In genomic region chr4:41326776-41327175, GRCh38 we compare ENCODE assay signal across 32 cellular contexts.
"Had no signal": no experiment of that assay in that cellular context is flagged by ENCODE, and none has a peak within 500 bp of the region (broad histone marks: within the 10 kb centered on the region; RNA-seq: fewer than 3 reads in every experiment).

No MANE protein-coding gene starts in this region.

- H3K4me3 ChIP-seq: ovary, psoas muscle, skin epidermis, smooth muscle cell, spleen, suprapubic skin, thoracic aorta, thyroid gland, tibial nerve, upper lobe of right lung, uterus had no signal

- H3K36me3 ChIP-seq: neural progenitor cell, ovary, spleen, suprapubic skin, thoracic aorta, thyroid gland, tibial nerve, upper lobe of right lung, uterus had no signal

- H3K9me3 ChIP-seq: ovary, psoas muscle, spleen, suprapubic skin, thoracic aorta, thyroid gland, tibial nerve, upper lobe of right lung, uterus had no signal

- H3K4me3 Mint-ChIP-seq: naive thymus-derived CD4-positive, alpha-beta T cell; natural killer cell; nephron; neural progenitor cell; stimulated activated memory B cell treated with anti-CD40 and anti-IgM and Interleukin-4, amounts not matched to agents 10 μg/mL and 1 μg/mL and 100 μg/mL, for 72 hours; stimulated activated naive CD8-positive, alpha-beta T cell treated with anti-CD3 and anti-CD28 coated beads, Interleukin-15, amount 100 ng/mL, for 72 hours had no signal

- ATAC-seq: naive thymus-derived CD4-positive, alpha-beta T cell; natural killer cell; psoas muscle; right cardiac atrium; sciatic nerve; stimulated activated naive CD8-positive, alpha-beta T cell treated with anti-CD3 and anti-CD28 coated beads, Interleukin-15, amount 100 ng/mL, for 72 hours; stimulated activated naive CD8-positive, alpha-beta T cell treated with anti-CD3 and anti-CD28 coated beads, Interleukin-15, Interleukin-2, amounts not matched to agents 100 U/mL and 50 U/mL, for 24 hours; upper lobe of right lung had no signal

- H3K36me3 Mint-ChIP-seq: naive thymus-derived CD4-positive, alpha-beta T cell; natural killer cell; neural progenitor cell; stimulated activated memory B cell treated with anti-CD40 and anti-IgM and Interleukin-4, amounts not matched to agents 10 μg/mL and 1 μg/mL and 100 μg/mL, for 72 hours had no signal

- H3K4me2 ChIP-seq: smooth muscle cell had no signal

- H3K27ac Mint-ChIP-seq: naive thymus-derived CD4-positive, alpha-beta T cell; natural killer cell; neural progenitor cell; progenitor cell of endocrine pancreas; stimulated activated memory B cell treated with anti-CD40 and anti-IgM and Interleukin-4, amounts not matched to agents 10 μg/mL and 1 μg/mL and 100 μg/mL, for 72 hours; stimulated activated naive CD8-positive, alpha-beta T cell treated with anti-CD3 and anti-CD28 coated beads, Interleukin-15, amount 100 ng/mL, for 72 hours had no signal

- H3K79me2 ChIP-seq: parathyroid adenoma had no signal

- H3K9ac ChIP-seq: neural progenitor cell, parathyroid adenoma had no signal

- H3K27ac ChIP-seq: ovary, parathyroid adenoma, psoas muscle, skin epidermis, spleen, suprapubic skin, thoracic aorta, thyroid gland, tibial nerve, upper lobe of right lung, uterus had no signal

- H3K27me3 Mint-ChIP-seq: progenitor cell of endocrine pancreas; stimulated activated memory B cell treated with anti-CD40 and anti-IgM and Interleukin-4, amounts not matched to agents 10 μg/mL and 1 μg/mL and 100 μg/mL, for 72 hours; stimulated activated naive CD8-positive, alpha-beta T cell treated with anti-CD3 and anti-CD28 coated beads, Interleukin-15, amount 100 ng/mL, for 72 hours had no signal

- DNase-seq: naive thymus-derived CD4-positive, alpha-beta T cell; natural killer cell; occipital lobe; ovary; posterior cingulate gyrus; psoas muscle; right cardiac atrium; spleen; stimulated activated CD4-positive, alpha-beta T cell treated with anti-CD3 and anti-CD28 coated beads, Interleukin-12 subunit alpha, Interleukin-12 subunit beta, amount 100 ng/mL, for 4 hours; stimulated activated CD4-positive, alpha-beta T cell treated with anti-CD3 and anti-CD28 coated beads, Interleukin-1b, Interleukin-23, amount 100 ng/mL, for 48 hours; stimulated activated CD4-positive, alpha-beta T cell treated with anti-CD3 and anti-CD28 coated beads, Interleukin-4, amount 100 ng/mL, for 1 hour; stimulated activated CD4-positive, alpha-beta T cell treated with anti-CD3 and anti-CD28 coated beads, Interleukin-4, amount 100 ng/mL, for 4 hours; stimulated activated CD8-positive, alpha-beta memory T cell treated with anti-CD3 and anti-CD28 coated beads, Interleukin-4, amount 100 ng/mL, for 48 hours; stimulated activated naive CD4-positive, alpha-beta T cell; stimulated activated naive CD8-positive, alpha-beta T cell treated with anti-CD3 and anti-CD28 coated beads, Interleukin-15, amount 100 ng/mL, for 72 hours; stimulated activated naive CD8-positive, alpha-beta T cell treated with anti-CD3 and anti-CD28 coated beads, Interleukin-15, Interleukin-2, amounts not matched to agents 100 U/mL and 50 U/mL, for 24 hours; substantia nigra; thyroid gland; trophoblast cell; upper lobe of right lung; uterus had no signal

- H3K4me1 Mint-ChIP-seq: naive thymus-derived CD4-positive, alpha-beta T cell; natural killer cell; stimulated activated naive CD8-positive, alpha-beta T cell treated with anti-CD3 and anti-CD28 coated beads, Interleukin-15, amount 100 ng/mL, for 72 hours had no signal

- H3K27me3 ChIP-seq: neural progenitor cell, ovary, spleen, suprapubic skin, thyroid gland, tibial nerve, upper lobe of right lung, uterus had no signal

- H3K4me1 ChIP-seq: psoas muscle, spleen, suprapubic skin, tibial nerve, upper lobe of right lung, uterus had no signal

- H2AFZ ChIP-seq: neural progenitor cell had no signal

- H3K9me3 Mint-ChIP-seq: stimulated activated memory B cell treated with anti-CD40 and anti-IgM and Interleukin-4, amounts not matched to agents 10 μg/mL and 1 μg/mL and 100 μg/mL, for 72 hours had no signal
